8 cellular contexts compared by ENCODE assay signal in genomic region chr17:62109378-62109902, GRCh38. TPM values are rescaled to one million over a fixed set of nuclear protein-coding genes. Genes with fewer than 3 reads are reported as not detected.
A peak's percentile ranks its signal among the peaks of the same experiment; 100 is the strongest.
DNase-seq lines count a peak whose midpoint lies in the region; ATAC-seq and TF ChIP-seq lines count a peak whose summit lies in the region.

No MANE protein-coding gene starts in this region.

- peaks cover 15% of the 10 kb centered on the region for H3K4me1 ChIP-seq in HAP-1

- no peaks in the 10 kb centered on the region for H3K9me3 ChIP-seq in HAP-1

- no peaks in the 10 kb centered on the region for H3K36me3 Mint-ChIP-seq in activated naive CD8-positive, alpha-beta T cell treated with anti-CD3 and anti-CD28 coated beads, Interleukin-2, amount 50 U/mL, for 24 hours (ENCODE audit: low read depth)
- H3K36me3 Mint-ChIP-seq in stimulated activated memory B cell treated with anti-CD40 and anti-IgM and Interleukin-4, amounts not matched to agents 10 μg/mL and 1 μg/mL and 100 μg/mL, for 72 hours: peaks cover 4% of the 10 kb centered on the region

- H3K27me3 Mint-ChIP-seq in activated naive CD8-positive, alpha-beta T cell treated with anti-CD3 and anti-CD28 coated beads, Interleukin-2, amount 50 U/mL, for 24 hours: peaks cover 5% of the 10 kb centered on the region
- H3K27me3 Mint-ChIP-seq in stimulated activated memory B cell treated with anti-CD40 and anti-IgM and Interleukin-4, amounts not matched to agents 10 μg/mL and 1 μg/mL and 100 μg/mL, for 72 hours: no peaks in the 10 kb centered on the region

- H3K27me3 ChIP-seq in HAP-1 (ENCODE audit: low read depth) (no peaks in the 10 kb centered on the region), kidney epithelial cell (ENCODE audit: control insufficient read depth, insufficient read depth, low read length) (no peaks in the 10 kb centered on the region)

- H3K36me3 ChIP-seq in HAP-1 (replicated peaks): no peaks in the 10 kb centered on the region
- H3K36me3 ChIP-seq in kidney epithelial cell (ENCODE audit: control insufficient read depth, insufficient read depth, low read length): no peaks in the 10 kb centered on the region

- no peak overlapping the region for H3K27ac Mint-ChIP-seq in activated naive CD8-positive, alpha-beta T cell treated with anti-CD3 and anti-CD28 coated beads, Interleukin-2, amount 50 U/mL, for 24 hours
- no peak overlapping the region for H3K27ac Mint-ChIP-seq in stimulated activated memory B cell treated with anti-CD40 and anti-IgM and Interleukin-4, amounts not matched to agents 10 μg/mL and 1 μg/mL and 100 μg/mL, for 72 hours

- H3K4me3 ChIP-seq in HAP-1: no peak overlapping the region
- no peak overlapping the region for H3K4me3 ChIP-seq in kidney epithelial cell (ENCODE audit: low read depth, low read length)

- peak; percentile 99 for ATAC-seq in activated naive CD8-positive, alpha-beta T cell treated with anti-CD3 and anti-CD28 coated beads, Interleukin-2, amount 50 U/mL, for 24 hours
- ATAC-seq in stimulated activated memory B cell treated with anti-CD40 and anti-IgM and Interleukin-4, amounts not matched to agents 10 μg/mL and 1 μg/mL and 100 μg/mL, for 72 hours: peak; percentile 99

- H3K4me3 Mint-ChIP-seq in activated naive CD8-positive, alpha-beta T cell treated with anti-CD3 and anti-CD28 coated beads, Interleukin-2, amount 50 U/mL, for 24 hours: no peak overlapping the region
- no peak overlapping the region for H3K4me3 Mint-ChIP-seq in stimulated activated memory B cell treated with anti-CD40 and anti-IgM and Interleukin-4, amounts not matched to agents 10 μg/mL and 1 μg/mL and 100 μg/mL, for 72 hours

- no peaks in the 10 kb centered on the region for H3K9me3 Mint-ChIP-seq in activated naive CD8-positive, alpha-beta T cell treated with anti-CD3 and anti-CD28 coated beads, Interleukin-2, amount 50 U/mL, for 24 hours
- H3K9me3 Mint-ChIP-seq in stimulated activated memory B cell treated with anti-CD40 and anti-IgM and Interleukin-4, amounts not matched to agents 10 μg/mL and 1 μg/mL and 100 μg/mL, for 72 hours: peaks cover 3% of the 10 kb centered on the region

- in situ Hi-C loops in HAP-1 (cut with MboI; ENCODE audit: low sequenced_read_pairs): loop anchor here (10.0 kb wide), 1 partner anchor 475 kb away; no protein-coding TSS in a partner anchor

- DNase-seq in SIG-M5 treated with dmso at 0.1 percent for 504 hours (lab: John Stamatoyannopoulos, UW; ENCODE audit: unreplicated experiment) (peak; percentile 95), SIG-M5 (lab: John Stamatoyannopoulos, UW) (no peak), HAP-1 (ENCODE audit: low spot score in 2 of 2) (peak; percentile 81 to 87), SK-N-DZ (ENCODE audit: low spot score) (peak; percentile 92), kidney epithelial cell (ENCODE audit: low read depth) (peak; percentile 52)
- peak; percentile 59 for DNase-seq in activated naive CD8-positive, alpha-beta T cell treated with anti-CD3 and anti-CD28 coated beads, Interleukin-2, amount 50 U/mL, for 24 hours

- H3K4me1 Mint-ChIP-seq in activated naive CD8-positive, alpha-beta T cell treated with anti-CD3 and anti-CD28 coated beads, Interleukin-2, amount 50 U/mL, for 24 hours: no peaks in the 10 kb centered on the region
- H3K4me1 Mint-ChIP-seq in stimulated activated memory B cell treated with anti-CD40 and anti-IgM and Interleukin-4, amounts not matched to agents 10 μg/mL and 1 μg/mL and 100 μg/mL, for 72 hours: no peaks in the 10 kb centered on the region

- TF ChIP-seq CTCF in LNCAP (IDR thresholded peaks at IDR 0.05) (peak; percentile 90), kidney epithelial cell (IDR thresholded peaks at IDR 0.05; ENCODE audit: insufficient read depth, low read length, poor library complexity, severe bottlenecking) (peak; percentile 97)

RNA-seq across cellular contexts. Expression of gene MED13, which starts 44.4 kb away (rescaled TPM):
- polyA plus RNA-seq in SK-N-DZ (2014; cell fraction: cytosol; rRNA removed): 16.2 and 16.5 TPM in 2 replicates
- polyA plus RNA-seq in SK-N-DZ (2014; cell fraction: nucleus; rRNA removed): 12.7 and 14.5 TPM in 2 replicates
- 33.8 and 34.4 TPM in 2 replicates for total RNA-seq in kidney epithelial cell
